In genomic region chr17:75849304-75849695, GRCh38 we compare ENCODE assay signal across 21 cellular contexts. TPM values are rescaled to one million over a fixed set of nuclear protein-coding genes. Genes with fewer than 3 reads are reported as not detected.
DNase-seq lines count a peak whose midpoint lies in the region; ATAC-seq, FAIRE-seq and TF ChIP-seq lines count a peak whose summit lies in the region.
"Had no signal": no experiment of that assay in that cellular context is flagged by ENCODE, and none has a peak within 500 bp of the region (broad histone marks: within the 10 kb centered on the region; RNA-seq: fewer than 3 reads in every experiment).

No MANE protein-coding gene starts in this region.

- in situ Hi-C loops in HepG2 (cut with HindIII; ENCODE audit: extremely low pct_ligation_motif_present, low pct_unique_long_range_greater_than_20kb) (no loop called here), gastrocnemius medialis (cut with MboI; ENCODE audit: low sequenced_read_pairs in 4 of 4) (no loop called here)

- no peak overlapping the region for H3K4me3 Mint-ChIP-seq in GM23338
- H3K4me3 Mint-ChIP-seq: activated T-cell treated with anti-CD3 and anti-CD28 coated beads, Interleukin-2, amount 50 U/mL, for 4 hours had no signal

- TF ChIP-seq EP300 in HepG2 (IDR thresholded peaks at IDR 0.05; ENCODE audit: low read depth in 2 of 2, low read length in 2 of 2) (no peak), HepG2 (CRISPR knock-in tag; IDR thresholded peaks at IDR 0.05; ENCODE audit: borderline replicate concordance) (no peak)

- intact Hi-C loops in ascending aorta (cut with DNase I), result no loop called here
- intact Hi-C loops in HepG2 (cut with micrococcal nuclease; ENCODE audit: unreplicated experiment), result no loop called here
- intact Hi-C loops in gastrocnemius medialis (cut with DNase I; ENCODE audit: low total_unique reads), result no loop called here

- H3K27ac ChIP-seq in GM23338 (ENCODE audit: low read depth) (peak overlapping the region; percentile 80), ascending aorta (peak overlapping the region; percentile 46 to 72), HepG2 (ENCODE audit: extremely low read length, insufficient read depth, low read length) (peak overlapping the region; percentile 69), gastrocnemius medialis (peak overlapping the region; percentile 95 to 99 (median 95))
- H3K27ac ChIP-seq: SK-N-MC had no signal

- TF ChIP-seq RAD21 in HepG2 (CRISPR knock-in tag; IDR thresholded peaks at IDR 0.05), result no peak

- peaks cover 17% of the 10 kb centered on the region for H3F3A ChIP-seq in GM23338 (replicated peaks; ENCODE audit: low read depth)

- 0 out of 2 replicates have a peak, but pooled peaks cover 6% of the 10 kb centered on the region for H4K20me1 ChIP-seq in GM23338 (replicated peaks; ENCODE audit: insufficient read depth)
- peaks cover 6% of the 10 kb centered on the region; the same call in 1 of the 2 replicates for H4K20me1 ChIP-seq in HepG2 (ENCODE audit: insufficient read depth, low read length)

- H3K27me3 Mint-ChIP-seq in GM23338 (ENCODE audit: insufficient read depth, low read depth, poor library complexity), result peaks cover 12% of the 10 kb centered on the region
- H3K27me3 Mint-ChIP-seq: CD4-positive, alpha-beta memory T cell had no signal

- no peak for DNase-seq in GM23338 (ENCODE audit: low spot score)
- DNase-seq in ascending aorta (ENCODE audit: low spot score in 2 of 2), result no peak
- no peak for DNase-seq in HepG2 (ENCODE audit: low spot score)
- DNase-seq in gastrocnemius medialis, result no peak
- DNase-seq in HEK293T (ENCODE audit: extremely low spot score), result no peak
- DNase-seq: ACHN; activated CD4-positive, alpha-beta T cell treated with anti-CD3 and anti-CD28 coated beads, Interleukin-2, amount 50 U/mL, for 4 hours; activated T-cell treated with anti-CD3 and anti-CD28 coated beads, Interleukin-2, amount 50 U/mL, for 4 hours; CD4-positive, alpha-beta memory T cell; EL; GOT3; NCI-H1694 treated with DMSO at 0.1 percent for 48 hours; NCI-H524 treated with DMSO at 0.1 percent for 48 hours; OCI-M1 had no signal

- H3K4me1 ChIP-seq in GM23338 (ENCODE audit: insufficient read depth) (peaks cover 12% of the 10 kb centered on the region), ascending aorta (peaks cover 12 to 33% of the 10 kb centered on the region in 2 donors), HepG2 (ENCODE audit: insufficient read depth, low read length) (peaks cover 68% of the 10 kb centered on the region), gastrocnemius medialis (peaks cover 84 to 85% of the 10 kb centered on the region in 2 donors)

- H3K9me2 ChIP-seq in GM23338 (ENCODE audit: insufficient read depth), result no peaks in the 10 kb centered on the region

- H3K9me3 Mint-ChIP-seq in GM23338, result no peaks in the 10 kb centered on the region
- H3K9me3 Mint-ChIP-seq: activated T-cell treated with anti-CD3 and anti-CD28 coated beads, Interleukin-2, amount 50 U/mL, for 4 hours; CD4-positive, alpha-beta memory T cell had no signal

- no peak overlapping the region for H2AFZ ChIP-seq in GM23338
- H2AFZ ChIP-seq in HepG2 (ENCODE audit: low read length), result no peak overlapping the region

- H3K36me3 Mint-ChIP-seq in GM23338 (ENCODE audit: low read depth), result peaks cover 57% of the 10 kb centered on the region

- BruUV-seq in HepG2 (replicated peaks; lab: Mats Ljungman, UMichigan), result no TSS peak

- H3K27ac Mint-ChIP-seq in GM23338, result no peak overlapping the region

- FAIRE-seq in HepG2 (lab: Jason Lieb, UNC), result no peak
- FAIRE-seq: islet of Langerhans, TTC549 had no signal

- H3K4me1 Mint-ChIP-seq in GM23338, result peaks cover 17% of the 10 kb centered on the region

- ATAC-seq in GM23338 (no peak), HepG2 (no peak), gastrocnemius medialis (no peak), HG03520 (IDR thresholded peaks at IDR 0.05; ENCODE audit: unreplicated experiment) (no peak), HG03442 (IDR thresholded peaks at IDR 0.05; ENCODE audit: unreplicated experiment) (no peak), HG03565 (IDR thresholded peaks at IDR 0.05; ENCODE audit: unreplicated experiment) (no peak)
- ATAC-seq: activated T-cell treated with anti-CD3 and anti-CD28 coated beads, Interleukin-2, amount 50 U/mL, for 4 hours had no signal

- CTCF ChIA-PET in HepG2 (lab: Yijun Ruan, JAX; ENCODE audit: low intra/inter-chr PET ratio, low total read pairs) (no interaction called here), HEK293T (lab: Yijun Ruan, JAX) (interaction anchor here (0.6 to 2.0 kb wide), 2 partner anchors 9 to 13 kb away, joined by 3 to 12 read pairs; no protein-coding TSS in a partner anchor)

- TF ChIP-seq CTCF in GM23338 (conservative IDR thresholded peaks at IDR 0.05; ENCODE audit: low read depth in 2 of 2) (no peak), ascending aorta (IDR thresholded peaks at IDR 0.05) (no peak), HepG2 (CRISPR knock-in tag; IDR thresholded peaks at IDR 0.05) (no peak), gastrocnemius medialis (IDR thresholded peaks at IDR 0.05 in 4 of 5, conservative IDR thresholded peaks at IDR 0.05 in 1 of 5) (no peak)

- peaks cover 15% of the 10 kb centered on the region for H3K79me2 ChIP-seq in GM23338 (replicated peaks; ENCODE audit: insufficient read depth)
- H3K79me2 ChIP-seq in HepG2 (ENCODE audit: insufficient read depth, low read length), result peaks cover 12% of the 10 kb centered on the region

- H3K4me3 ChIP-seq in GM23338 (no peak overlapping the region), ascending aorta (no peak overlapping the region), HepG2 (replicated peaks in 1 of 3; ENCODE audit: insufficient read depth in 1 of 3, low read depth in 2 of 3, low read length in 3 of 3) (no peak overlapping the region), gastrocnemius medialis (no peak overlapping the region)
- H3K4me3 ChIP-seq: SK-N-MC, thoracic aorta had no signal

- POLR2A ChIA-PET in HepG2 (lab: Yijun Ruan, JAX) (interaction anchor here (0.6 to 7.7 kb wide), 13 partner anchors 10 to 181 kb away, joined by 3 to 229 read pairs (median 5); partner anchors contain the start of genes TRIM47, TRIM65 and UNK), HEK293T (lab: Yijun Ruan, JAX) (interaction anchor here (1.4 to 2.7 kb wide), 2 partner anchors 10 to 69 kb away, joined by 3 to 14 read pairs; a partner anchor contains a TSS)

- peaks cover 15% of the 10 kb centered on the region; the same call in 1 of the 2 replicates for H3K36me3 ChIP-seq in GM23338 (ENCODE audit: insufficient read depth)
- H3K36me3 ChIP-seq in ascending aorta, result peaks cover 64 to 67% of the 10 kb centered on the region in 2 donors
- H3K36me3 ChIP-seq in HepG2 (replicated peaks in 1 of 2; ENCODE audit: control insufficient read depth in 1 of 2, insufficient read depth in 2 of 2, low read length in 2 of 2), result peaks cover 9 to 34% of the 10 kb centered on the region in 2 experiments
- H3K36me3 ChIP-seq in gastrocnemius medialis, result peaks cover 0 to 61% of the 10 kb centered on the region in 2 donors

- peak overlapping the region; percentile 36; the same call in 1 of the 2 replicates for H3K9ac ChIP-seq in HepG2 (ENCODE audit: insufficient read depth, low read depth, low read length)

- H3K4me2 ChIP-seq in GM23338 (no peak overlapping the region), HepG2 (ENCODE audit: low read depth, low read length) (0 out of 2 replicates have a peak overlapping the region, but pooled peaks have one; percentile 41)

- no peak for TF ChIP-seq POLR2A in HepG2 (IDR thresholded peaks at IDR 0.05; ENCODE audit: insufficient read depth in 1 of 2, low read depth in 2 of 2, low read length in 2 of 2)
- TF ChIP-seq POLR2A in gastrocnemius medialis (IDR thresholded peaks at IDR 0.05), result no peak

- H3K9me3 ChIP-seq in ascending aorta, result no peaks in the 10 kb centered on the region
- no peaks in the 10 kb centered on the region for H3K9me3 ChIP-seq in HepG2 (ENCODE audit: low read length)
- no peaks in the 10 kb centered on the region for H3K9me3 ChIP-seq in gastrocnemius medialis
- H3K9me3 ChIP-seq: thoracic aorta had no signal

- 91% methylated on average over 12 of the region's 12 CpGs for WGBS in HepG2 (ENCODE audit: low lambda C conversion rate)

- H3K27me3 ChIP-seq in GM23338 (ENCODE audit: insufficient read depth) (no peaks in the 10 kb centered on the region), ascending aorta (no peaks in the 10 kb centered on the region), HepG2 (ENCODE audit: control insufficient read depth in 1 of 2, insufficient read depth in 2 of 2, low read length in 2 of 2) (no peaks in the 10 kb centered on the region; a peak in 1 of 5 replicates), gastrocnemius medialis (no peaks in the 10 kb centered on the region)

RNA-seq across cellular contexts. Expression of gene UNC13D, which starts 5.1 kb away (rescaled TPM):
- 3.8 and 5.9 TPM in 2 replicates for total RNA-seq in GM23338 (2014; rRNA removed; shearing (Covaris generic))
- 10.5 and 10.8 TPM in 2 replicates for polyA plus RNA-seq in GM23338 (2016; fragmentation: Nextera tagmentation; extraction: Ambion mirVana)
- 33.1 TPM for total RNA-seq in ascending aorta
- 27.2 and 42.7 TPM in 2 replicates for total RNA-seq in HepG2 (2016; rRNA removed; fragmentation: Illumina TruSeq; extraction: Trizol)
- 14.5 and 15.7 TPM in 2 replicates for total RNA-seq in HepG2 (2016; cell fraction: cytosol; rRNA removed; fragmentation: Illumina TruSeq; extraction: Trizol; ENCODE audit: low read depth)
- total RNA-seq in HepG2 (2016; cell fraction: insoluble cytoplasmic fraction; rRNA removed; fragmentation: Illumina TruSeq; extraction: Trizol), result 22.9 and 43.4 TPM in 2 replicates
- 23.8 and 27.2 TPM in 2 replicates for total RNA-seq in HepG2 (2016; cell fraction: membrane; rRNA removed; fragmentation: Illumina TruSeq; extraction: Trizol)
- 38.7 and 48.5 TPM in 2 replicates for total RNA-seq in HepG2 (2016; cell fraction: nucleus; rRNA removed; fragmentation: Illumina TruSeq; extraction: Trizol)
- polyA plus RNA-seq in HepG2 (2011; rRNA removed), result 29.7 and 40.0 TPM in 2 replicates
- polyA plus RNA-seq in HepG2 (2011; cell fraction: cytosol; rRNA removed), result 7.5 and 12.9 TPM in 2 replicates
- 244 and 327 TPM in 2 replicates for polyA plus RNA-seq in HepG2 (2011; cell fraction: nucleus; rRNA removed)
- 21.7 and 27.3 TPM in 2 replicates for polyA plus RNA-seq in HepG2 (2012)
- polyA plus RNA-seq in HepG2 (2016; cell fraction: cytosol; fragmentation: Illumina TruSeq; extraction: Trizol; ENCODE audit: low read depth), result 6.0 and 6.9 TPM in 2 replicates
- 21.6 and 29.9 TPM in 2 replicates for polyA plus RNA-seq in HepG2 (2016; cell fraction: insoluble cytoplasmic fraction; fragmentation: Illumina TruSeq; extraction: Trizol; ENCODE audit: low read depth)
- 17.3 and 18.9 TPM in 2 replicates for polyA plus RNA-seq in HepG2 (2016; cell fraction: membrane; fragmentation: Illumina TruSeq; extraction: Trizol; ENCODE audit: low read depth)
- 126 and 127 TPM in 2 replicates for polyA plus RNA-seq in HepG2 (2016; cell fraction: nucleus; fragmentation: Illumina TruSeq; extraction: Trizol; ENCODE audit: insufficient read depth, low read depth)
- polyA minus RNA-seq in HepG2 (2011; rRNA and poly(A)+ RNA removed; ENCODE audit: low replicate concordance), result 76.6 and 82.7 TPM in 2 replicates
- polyA minus RNA-seq in HepG2 (2011; cell fraction: cytosol; rRNA and poly(A)+ RNA removed), result 20.3 and 24.5 TPM in 2 replicates
- polyA minus RNA-seq in HepG2 (2011; cell fraction: nucleus; rRNA and poly(A)+ RNA removed), result 59.1 and 68.5 TPM in 2 replicates
- total RNA-seq in gastrocnemius medialis, result 1 to 10 TPM; 1.3 to 9.4 (median 4.6) TPM

RNA-seq across cellular contexts. Expression of gene WBP2, which starts 5.8 kb away (rescaled TPM):
- 34.9 and 36.2 TPM in 2 replicates for total RNA-seq in GM23338 (2014; rRNA removed; shearing (Covaris generic))
- polyA plus RNA-seq in GM23338 (2016; fragmentation: Nextera tagmentation; extraction: Ambion mirVana) (59.5 and 63.5 TPM in 2 replicates), HepG2 (2011; rRNA removed) (29.5 and 34.6 TPM in 2 replicates)
- total RNA-seq in ascending aorta (50.7 TPM), HepG2 (2016; rRNA removed; fragmentation: Illumina TruSeq; extraction: Trizol) (28.2 and 29.2 TPM in 2 replicates), gastrocnemius medialis (100 to 1,000 TPM; 129 to 259 (median 148) TPM)
- 15.4 and 19.3 TPM in 2 replicates for total RNA-seq in HepG2 (2016; cell fraction: cytosol; rRNA removed; fragmentation: Illumina TruSeq; extraction: Trizol; ENCODE audit: low read depth)
- 23.5 and 33.2 TPM in 2 replicates for total RNA-seq in HepG2 (2016; cell fraction: insoluble cytoplasmic fraction; rRNA removed; fragmentation: Illumina TruSeq; extraction: Trizol)
- total RNA-seq in HepG2 (2016; cell fraction: membrane; rRNA removed; fragmentation: Illumina TruSeq; extraction: Trizol), result 22.1 and 25.3 TPM in 2 replicates
- 17.9 and 23.5 TPM in 2 replicates for total RNA-seq in HepG2 (2016; cell fraction: nucleus; rRNA removed; fragmentation: Illumina TruSeq; extraction: Trizol)
- polyA plus RNA-seq in HepG2 (2011; cell fraction: cytosol; rRNA removed), result 24.9 and 26.1 TPM in 2 replicates
- 77.1 and 77.4 TPM in 2 replicates for polyA plus RNA-seq in HepG2 (2011; cell fraction: nucleus; rRNA removed)
- polyA plus RNA-seq in HepG2 (2012), result 95.2 and 97.1 TPM in 2 replicates
- 14.4 and 17.2 TPM in 2 replicates for polyA plus RNA-seq in HepG2 (2016; cell fraction: cytosol; fragmentation: Illumina TruSeq; extraction: Trizol; ENCODE audit: low read depth)
- polyA plus RNA-seq in HepG2 (2016; cell fraction: insoluble cytoplasmic fraction; fragmentation: Illumina TruSeq; extraction: Trizol; ENCODE audit: low read depth), result 51.6 and 76.7 TPM in 2 replicates
- polyA plus RNA-seq in HepG2 (2016; cell fraction: membrane; fragmentation: Illumina TruSeq; extraction: Trizol; ENCODE audit: low read depth), result 27.3 and 29.7 TPM in 2 replicates
- polyA plus RNA-seq in HepG2 (2016; cell fraction: nucleus; fragmentation: Illumina TruSeq; extraction: Trizol; ENCODE audit: insufficient read depth, low read depth), result 87.1 and 89.4 TPM in 2 replicates
- polyA minus RNA-seq in HepG2 (2011; rRNA and poly(A)+ RNA removed; ENCODE audit: low replicate concordance), result 39.8 and 42.3 TPM in 2 replicates
- polyA minus RNA-seq in HepG2 (2011; cell fraction: cytosol; rRNA and poly(A)+ RNA removed), result 35.5 and 39.9 TPM in 2 replicates
- 30.1 and 38.2 TPM in 2 replicates for polyA minus RNA-seq in HepG2 (2011; cell fraction: nucleus; rRNA and poly(A)+ RNA removed)

RNA-seq across cellular contexts. Expression of gene TRIM47, which starts 29.1 kb away (rescaled TPM):
- 9.9 and 12.5 TPM in 2 replicates for total RNA-seq in GM23338 (2014; rRNA removed; shearing (Covaris generic))
- polyA plus RNA-seq in GM23338 (2016; fragmentation: Nextera tagmentation; extraction: Ambion mirVana) (7.2 TPM in 2 replicates), HepG2 (2011; rRNA removed) (33.5 and 45.8 TPM in 2 replicates)
- total RNA-seq in ascending aorta (132 TPM), HepG2 (2016; rRNA removed; fragmentation: Illumina TruSeq; extraction: Trizol) (59.7 and 82.0 TPM in 2 replicates), gastrocnemius medialis (10 to 100 TPM in 3 of 4 donors, 1 to 10 TPM in 1; 9.5 to 18.4 (median 15.5) TPM)
- total RNA-seq in HepG2 (2016; cell fraction: cytosol; rRNA removed; fragmentation: Illumina TruSeq; extraction: Trizol; ENCODE audit: low read depth), result 24.8 and 27.6 TPM in 2 replicates
- 52.0 and 87.1 TPM in 2 replicates for total RNA-seq in HepG2 (2016; cell fraction: insoluble cytoplasmic fraction; rRNA removed; fragmentation: Illumina TruSeq; extraction: Trizol)
- 34.8 and 37.7 TPM in 2 replicates for total RNA-seq in HepG2 (2016; cell fraction: membrane; rRNA removed; fragmentation: Illumina TruSeq; extraction: Trizol)
- 65.7 and 73.6 TPM in 2 replicates for total RNA-seq in HepG2 (2016; cell fraction: nucleus; rRNA removed; fragmentation: Illumina TruSeq; extraction: Trizol)
- polyA plus RNA-seq in HepG2 (2011; cell fraction: cytosol; rRNA removed), result 29.2 and 33.8 TPM in 2 replicates
- 126 and 158 TPM in 2 replicates for polyA plus RNA-seq in HepG2 (2011; cell fraction: nucleus; rRNA removed)
- polyA plus RNA-seq in HepG2 (2012), result 46.3 and 58.3 TPM in 2 replicates
- polyA plus RNA-seq in HepG2 (2016; cell fraction: cytosol; fragmentation: Illumina TruSeq; extraction: Trizol; ENCODE audit: low read depth), result 11.8 and 13.6 TPM in 2 replicates
- 67.4 and 93.5 TPM in 2 replicates for polyA plus RNA-seq in HepG2 (2016; cell fraction: insoluble cytoplasmic fraction; fragmentation: Illumina TruSeq; extraction: Trizol; ENCODE audit: low read depth)
- 24.7 and 30.6 TPM in 2 replicates for polyA plus RNA-seq in HepG2 (2016; cell fraction: membrane; fragmentation: Illumina TruSeq; extraction: Trizol; ENCODE audit: low read depth)
- 129 and 138 TPM in 2 replicates for polyA plus RNA-seq in HepG2 (2016; cell fraction: nucleus; fragmentation: Illumina TruSeq; extraction: Trizol; ENCODE audit: insufficient read depth, low read depth)
- polyA minus RNA-seq in HepG2 (2011; rRNA and poly(A)+ RNA removed; ENCODE audit: low replicate concordance), result 24.4 and 64.0 TPM in 2 replicates
- 30.4 and 41.4 TPM in 2 replicates for polyA minus RNA-seq in HepG2 (2011; cell fraction: cytosol; rRNA and poly(A)+ RNA removed)
- 31.9 and 40.8 TPM in 2 replicates for polyA minus RNA-seq in HepG2 (2011; cell fraction: nucleus; rRNA and poly(A)+ RNA removed)

RNA-seq across cellular contexts. Expression of gene TRIM65, which starts 47.5 kb away (rescaled TPM):
- 53.8 and 54.0 TPM in 2 replicates for total RNA-seq in GM23338 (2014; rRNA removed; shearing (Covaris generic))
- polyA plus RNA-seq in GM23338 (2016; fragmentation: Nextera tagmentation; extraction: Ambion mirVana) (13.8 and 15.0 TPM in 2 replicates), HepG2 (2011; rRNA removed) (10.3 and 15.2 TPM in 2 replicates)
- total RNA-seq in ascending aorta (43.3 TPM), HepG2 (2016; rRNA removed; fragmentation: Illumina TruSeq; extraction: Trizol) (22.4 and 24.6 TPM in 2 replicates), gastrocnemius medialis (10 to 100 TPM; 16.5 to 26.1 (median 22.3) TPM)
- 3.6 and 3.8 TPM in 2 replicates for total RNA-seq in HepG2 (2016; cell fraction: cytosol; rRNA removed; fragmentation: Illumina TruSeq; extraction: Trizol; ENCODE audit: low read depth)
- 23.0 and 23.6 TPM in 2 replicates for total RNA-seq in HepG2 (2016; cell fraction: insoluble cytoplasmic fraction; rRNA removed; fragmentation: Illumina TruSeq; extraction: Trizol)
- total RNA-seq in HepG2 (2016; cell fraction: membrane; rRNA removed; fragmentation: Illumina TruSeq; extraction: Trizol), result 8.9 and 9.0 TPM in 2 replicates
- total RNA-seq in HepG2 (2016; cell fraction: nucleus; rRNA removed; fragmentation: Illumina TruSeq; extraction: Trizol), result 11.5 and 14.9 TPM in 2 replicates
- 10.5 and 11.9 TPM in 2 replicates for polyA plus RNA-seq in HepG2 (2011; cell fraction: cytosol; rRNA removed)
- polyA plus RNA-seq in HepG2 (2011; cell fraction: nucleus; rRNA removed), result 14.3 and 15.6 TPM in 2 replicates
- polyA plus RNA-seq in HepG2 (2012), result 9.0 and 10.3 TPM in 2 replicates
- 2.4 and 2.5 TPM in 2 replicates for polyA plus RNA-seq in HepG2 (2016; cell fraction: cytosol; fragmentation: Illumina TruSeq; extraction: Trizol; ENCODE audit: low read depth)
- 18.6 and 20.0 TPM in 2 replicates for polyA plus RNA-seq in HepG2 (2016; cell fraction: insoluble cytoplasmic fraction; fragmentation: Illumina TruSeq; extraction: Trizol; ENCODE audit: low read depth)
- 5.1 and 5.7 TPM in 2 replicates for polyA plus RNA-seq in HepG2 (2016; cell fraction: membrane; fragmentation: Illumina TruSeq; extraction: Trizol; ENCODE audit: low read depth)
- polyA plus RNA-seq in HepG2 (2016; cell fraction: nucleus; fragmentation: Illumina TruSeq; extraction: Trizol; ENCODE audit: insufficient read depth, low read depth), result 31.5 and 31.7 TPM in 2 replicates
- 13.4 and 15.0 TPM in 2 replicates for polyA minus RNA-seq in HepG2 (2011; rRNA and poly(A)+ RNA removed; ENCODE audit: low replicate concordance)
- 8.8 and 8.9 TPM in 2 replicates for polyA minus RNA-seq in HepG2 (2011; cell fraction: cytosol; rRNA and poly(A)+ RNA removed)
- 4.0 and 5.3 TPM in 2 replicates for polyA minus RNA-seq in HepG2 (2011; cell fraction: nucleus; rRNA and poly(A)+ RNA removed)

RNA-seq across cellular contexts. Expression of gene MRPL38, which starts 55.4 kb away (rescaled TPM):
- 47.2 and 63.6 TPM in 2 replicates for total RNA-seq in GM23338 (2014; rRNA removed; shearing (Covaris generic))
- polyA plus RNA-seq in GM23338 (2016; fragmentation: Nextera tagmentation; extraction: Ambion mirVana), result 86.7 and 90.0 TPM in 2 replicates
- total RNA-seq in ascending aorta, result 31.9 TPM
- 88.8 and 125 TPM in 2 replicates for total RNA-seq in HepG2 (2016; rRNA removed; fragmentation: Illumina TruSeq; extraction: Trizol)
- total RNA-seq in HepG2 (2016; cell fraction: cytosol; rRNA removed; fragmentation: Illumina TruSeq; extraction: Trizol; ENCODE audit: low read depth), result 53.2 and 53.6 TPM in 2 replicates
- total RNA-seq in HepG2 (2016; cell fraction: insoluble cytoplasmic fraction; rRNA removed; fragmentation: Illumina TruSeq; extraction: Trizol), result 73.5 and 128 TPM in 2 replicates
- total RNA-seq in HepG2 (2016; cell fraction: membrane; rRNA removed; fragmentation: Illumina TruSeq; extraction: Trizol), result 62.4 and 67.5 TPM in 2 replicates
- 71.0 and 89.4 TPM in 2 replicates for total RNA-seq in HepG2 (2016; cell fraction: nucleus; rRNA removed; fragmentation: Illumina TruSeq; extraction: Trizol)
- polyA plus RNA-seq in HepG2 (2011; rRNA removed), result 83.7 and 91.0 TPM in 2 replicates
- polyA plus RNA-seq in HepG2 (2011; cell fraction: cytosol; rRNA removed), result 36.5 and 58.7 TPM in 2 replicates
- polyA plus RNA-seq in HepG2 (2011; cell fraction: nucleus; rRNA removed), result 354 and 357 TPM in 2 replicates
- polyA plus RNA-seq in HepG2 (2012), result 56.1 and 67.2 TPM in 2 replicates
- polyA plus RNA-seq in HepG2 (2016; cell fraction: cytosol; fragmentation: Illumina TruSeq; extraction: Trizol; ENCODE audit: low read depth), result 36.0 and 42.4 TPM in 2 replicates
- polyA plus RNA-seq in HepG2 (2016; cell fraction: insoluble cytoplasmic fraction; fragmentation: Illumina TruSeq; extraction: Trizol; ENCODE audit: low read depth), result 69.7 and 88.6 TPM in 2 replicates
- polyA plus RNA-seq in HepG2 (2016; cell fraction: membrane; fragmentation: Illumina TruSeq; extraction: Trizol; ENCODE audit: low read depth), result 48.5 and 49.3 TPM in 2 replicates
- 191 and 212 TPM in 2 replicates for polyA plus RNA-seq in HepG2 (2016; cell fraction: nucleus; fragmentation: Illumina TruSeq; extraction: Trizol; ENCODE audit: insufficient read depth, low read depth)
- 110 and 142 TPM in 2 replicates for polyA minus RNA-seq in HepG2 (2011; rRNA and poly(A)+ RNA removed; ENCODE audit: low replicate concordance)
- 44.8 and 58.7 TPM in 2 replicates for polyA minus RNA-seq in HepG2 (2011; cell fraction: cytosol; rRNA and poly(A)+ RNA removed)
- 57.4 and 57.8 TPM in 2 replicates for polyA minus RNA-seq in HepG2 (2011; cell fraction: nucleus; rRNA and poly(A)+ RNA removed)
- 10 to 100 TPM; 29.9 to 86.7 (median 53.1) TPM for total RNA-seq in gastrocnemius medialis
